Comparison of ENCODE assay signal across 19 cellular contexts in genomic region chr1:66286307-66286706, GRCh38.
"Had no signal": no experiment of that assay in that cellular context is flagged by ENCODE, and none has a peak within 500 bp of the region (broad histone marks: within the 10 kb centered on the region; RNA-seq: fewer than 3 reads in every experiment).

No MANE protein-coding gene starts in this region.

- H3K79me2 ChIP-seq: hepatocyte had no signal

- H3K9me3 ChIP-seq: mucosa of descending colon, neutrophil, transverse colon, vagina had no signal

- H3K4me3 Mint-ChIP-seq: activated CD4-positive, alpha-beta T cell treated with anti-CD3 and anti-CD28 coated beads, Interleukin-2, amount 10 ng/mL, durations not matched to agents 24 days and 14 days; endodermal cell; WTC11 had no signal

- H3K36me3 ChIP-seq: cardiac muscle cell, neutrophil, transverse colon, vagina had no signal

- H3K36me3 Mint-ChIP-seq: WTC11 had no signal

- H3K27ac Mint-ChIP-seq: activated CD4-positive, alpha-beta T cell treated with anti-CD3 and anti-CD28 coated beads, Interleukin-2, amount 10 ng/mL, durations not matched to agents 24 days and 14 days; endodermal cell; WTC11 had no signal

- H3K4me1 Mint-ChIP-seq: endodermal cell, WTC11 had no signal

- H3K27me3 Mint-ChIP-seq: activated CD4-positive, alpha-beta T cell treated with anti-CD3 and anti-CD28 coated beads, Interleukin-2, amount 10 ng/mL, durations not matched to agents 24 days and 14 days; naive thymus-derived CD4-positive, alpha-beta T cell had no signal

- H2AFZ ChIP-seq: hepatocyte had no signal

- H3K9me3 Mint-ChIP-seq: endodermal cell, WTC11 had no signal

- H3K4me3 ChIP-seq: cardiac muscle cell, dorsolateral prefrontal cortex, hepatocyte, mucosa of descending colon, transverse colon, vagina had no signal

- H3K4me2 ChIP-seq: hepatocyte had no signal

- ATAC-seq: left lobe of liver; naive thymus-derived CD4-positive, alpha-beta T cell; WTC11 had no signal

- H3K27ac ChIP-seq: cardiac muscle cell, hepatocyte, neutrophil, transverse colon, vagina had no signal

- H3K27me3 ChIP-seq: dorsolateral prefrontal cortex, hepatocyte, neutrophil, transverse colon, vagina had no signal

- DNase-seq: activated CD4-positive, alpha-beta T cell treated with anti-CD3 and anti-CD28 coated beads, Interleukin-2, amount 10 ng/mL, durations not matched to agents 24 days and 14 days; activated CD8-positive, alpha-beta memory T cell treated with anti-CD3 and anti-CD28 coated beads for 24 hours; activated naive CD4-positive, alpha-beta T cell; dorsolateral prefrontal cortex; endodermal cell; islet precursor cell; mucosa of descending colon; posterior cingulate gyrus; retina; stimulated activated CD4-positive, alpha-beta T cell treated with anti-CD3 and anti-CD28 coated beads, Interleukin-12 subunit alpha, Interleukin-12 subunit beta, amount 100 ng/mL, for 4 hours; stimulated activated CD4-positive, alpha-beta T cell treated with anti-CD3 and anti-CD28 coated beads, Interleukin-2, amount 100 ng/mL, for 24 hours; transverse colon had no signal
